Comparison of ENCODE assay signal across 22 cellular contexts in the genomic region with DNA sequence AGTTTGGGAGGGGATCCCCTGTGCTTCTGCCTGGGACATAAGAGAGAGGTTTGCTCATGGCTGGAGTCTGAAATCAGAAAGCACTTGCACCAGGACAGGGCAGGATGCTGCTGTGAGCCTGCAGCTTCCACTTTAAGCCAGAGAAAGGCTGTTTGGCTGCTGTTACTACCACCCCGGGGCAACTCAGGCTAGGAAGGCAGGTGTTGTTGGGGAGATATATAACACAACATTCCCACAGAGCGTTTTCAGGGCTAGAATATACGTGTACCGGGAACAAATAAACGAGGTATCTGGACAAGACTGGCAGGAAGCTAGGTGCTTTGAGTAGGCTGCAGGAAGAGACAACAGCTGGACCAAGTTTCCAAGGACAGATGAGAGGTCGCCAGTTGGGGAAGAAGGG.
DNase-seq lines count a peak whose midpoint lies in the region; ATAC-seq, FAIRE-seq and TF ChIP-seq lines count a peak whose summit lies in the region.
"Had no signal": no experiment of that assay in that cellular context is flagged by ENCODE, and none has a peak within 500 bp of the region (broad histone marks: within the 10 kb centered on the region; RNA-seq: fewer than 3 reads in every experiment).

No MANE protein-coding gene starts in this region.

- no peaks in the 10 kb centered on the region for H3K27me3 ChIP-seq in K562 (ENCODE audit: control insufficient read depth in 2 of 2, insufficient read depth in 2 of 2, low read length in 2 of 2)
- H3K27me3 ChIP-seq in naive thymus-derived CD4-positive, alpha-beta T cell (ENCODE audit: control insufficient read depth in 2 of 2, insufficient read depth in 2 of 2, low read length in 2 of 2), result no peaks in the 10 kb centered on the region
- H3K27me3 ChIP-seq: BLaER1 treated with 17β-estradiol and CSF1 and Interleukin-3, amounts not matched to agents 10 nM and 100 nM had no signal

- no peak for ATAC-seq in K562
- ATAC-seq in HG03108 (IDR thresholded peaks at IDR 0.05; ENCODE audit: unreplicated experiment), result no peak
- no peak for ATAC-seq in naive thymus-derived CD4-positive, alpha-beta T cell
- ATAC-seq: A549; CD8-positive, alpha-beta T cell had no signal

- WGBS in K562 (ENCODE audit: insufficient coverage, low coverage, missing lambda C conversion rate), result 52% methylated on average over 6 of the region's 6 CpGs

- H3K9ac ChIP-seq in K562 (ENCODE audit: insufficient read depth in 1 of 2, low read depth in 2 of 2, low read length in 2 of 2), result no peak overlapping the region
- H3K9ac ChIP-seq: BLaER1 treated with 17β-estradiol and CSF1 and Interleukin-3, amounts not matched to agents 10 nM and 100 nM had no signal

- no peaks in the 10 kb centered on the region for H3K36me3 ChIP-seq in K562 (ENCODE audit: control insufficient read depth, insufficient read depth, low read length)
- H3K36me3 ChIP-seq in naive thymus-derived CD4-positive, alpha-beta T cell (ENCODE audit: control insufficient read depth in 2 of 3, insufficient read depth in 3 of 3, low read length in 3 of 3), result no peaks in the 10 kb centered on the region
- H3K36me3 ChIP-seq: BLaER1 treated with 17β-estradiol and CSF1 and Interleukin-3, amounts not matched to agents 10 nM and 100 nM had no signal

- no peaks in the 10 kb centered on the region for H3K9me3 Mint-ChIP-seq in progenitor cell of endocrine pancreas (ENCODE audit: low read depth)
- H3K9me3 Mint-ChIP-seq in HFFc6, result peaks cover 61% of the 10 kb centered on the region
- peaks cover 0 to 2% (median 0%) of the 10 kb centered on the region in 11 donors for H3K9me3 Mint-ChIP-seq in naive thymus-derived CD4-positive, alpha-beta T cell
- H3K9me3 Mint-ChIP-seq: CD4-positive, alpha-beta T cell; CD8-positive, alpha-beta T cell had no signal

- no peaks in the 10 kb centered on the region for H3K9me1 ChIP-seq in K562 (ENCODE audit: control insufficient read depth, insufficient read depth, low read length)

- intact Hi-C loops in K562 (cut with micrococcal nuclease), result no loop called here
- intact Hi-C loops in naive thymus-derived CD4-positive, alpha-beta T cell (cut with micrococcal nuclease), result no loop called here

- no peak overlapping the region; the same call in 1 of the 2 replicates for H2AFZ ChIP-seq in K562 (ENCODE audit: low read depth, low read length)

- peaks cover 26% of the 10 kb centered on the region for H3K27me3 Mint-ChIP-seq in progenitor cell of endocrine pancreas
- no peaks in the 10 kb centered on the region for H3K27me3 Mint-ChIP-seq in HFFc6 (ENCODE audit: insufficient read depth)
- peaks cover 0 to 12% (median 5%) of the 10 kb centered on the region in 5 donors for H3K27me3 Mint-ChIP-seq in naive thymus-derived CD4-positive, alpha-beta T cell

- H3K4me3 Mint-ChIP-seq in progenitor cell of endocrine pancreas (ENCODE audit: low read depth), result no peak overlapping the region
- H3K4me3 Mint-ChIP-seq in HFFc6, result no peak overlapping the region
- H3K4me3 Mint-ChIP-seq in naive thymus-derived CD4-positive, alpha-beta T cell, result no peak overlapping the region
- H3K4me3 Mint-ChIP-seq: B cell; CD4-positive, alpha-beta T cell; CD8-positive, alpha-beta T cell had no signal

- H3K27ac Mint-ChIP-seq in progenitor cell of endocrine pancreas (peak overlapping the region; percentile 67), HFFc6 (no peak overlapping the region)
- no peak overlapping the region for H3K27ac Mint-ChIP-seq in naive thymus-derived CD4-positive, alpha-beta T cell
- H3K27ac Mint-ChIP-seq: B cell; CD4-positive, alpha-beta T cell; CD8-positive, alpha-beta T cell had no signal

- H3K4me2 ChIP-seq in K562 (ENCODE audit: insufficient read depth, low read length), result peak overlapping the region; percentile 35; the same call in 1 of the 2 replicates
- H3K4me2 ChIP-seq: A549; BLaER1 treated with 17β-estradiol and CSF1 and Interleukin-3, amounts not matched to agents 10 nM and 100 nM had no signal

- H3K27ac ChIP-seq in K562 (ENCODE audit: extremely low read depth, low read depth, low read length), result no peak overlapping the region
- no peak overlapping the region for H3K27ac ChIP-seq in naive thymus-derived CD4-positive, alpha-beta T cell (ENCODE audit: low read depth, low read length)
- H3K27ac ChIP-seq: 22Rv1; A549; BLaER1 treated with 17β-estradiol and CSF1 and Interleukin-3, amounts not matched to agents 10 nM and 100 nM; C4-2B had no signal

- in situ Hi-C loops in K562 (cut with MboI), result no loop called here

- no TSS peak for BruUV-seq in K562 (replicated peaks; lab: Mats Ljungman, UMichigan)

- H3K36me3 Mint-ChIP-seq in progenitor cell of endocrine pancreas (ENCODE audit: insufficient read depth) (no peaks in the 10 kb centered on the region), HFFc6 (ENCODE audit: low read depth) (peaks cover 5% of the 10 kb centered on the region; the same call in 1 of the 2 replicates)
- no peaks in the 10 kb centered on the region for H3K36me3 Mint-ChIP-seq in naive thymus-derived CD4-positive, alpha-beta T cell
- H3K36me3 Mint-ChIP-seq: CD8-positive, alpha-beta T cell had no signal

- POLR2A ChIA-PET in K562 (lab: Yijun Ruan, JAX), result interaction anchor here (0.6 to 1.9 kb wide), 8 partner anchors 10 to 86 kb away, joined by 3 to 7 read pairs (median 4); no protein-coding TSS in a partner anchor
- POLR2A ChIA-PET in naive thymus-derived CD4-positive, alpha-beta T cell (lab: Charles Lee), result no interaction called here

- H3K4me1 ChIP-seq in K562 (replicated peaks in 1 of 2; ENCODE audit: control insufficient read depth in 2 of 2, insufficient read depth in 2 of 2, low read length in 2 of 2), result peaks cover 8 to 46% of the 10 kb centered on the region in 2 experiments; a peak in 4 of 5 replicates
- H3K4me1 ChIP-seq in naive thymus-derived CD4-positive, alpha-beta T cell (ENCODE audit: control insufficient read depth in 2 of 2, insufficient read depth in 2 of 2, low read length in 2 of 2), result no peaks in the 10 kb centered on the region
- H3K4me1 ChIP-seq: A549; BLaER1 treated with 17β-estradiol and CSF1 and Interleukin-3, amounts not matched to agents 10 nM and 100 nM; Caco-2 had no signal

- FAIRE-seq in K562 (lab: Jason Lieb, UNC), result no peak
- FAIRE-seq: A549, D721Med, G401.6, GM12891, GM19239 had no signal

- no peak for TF ChIP-seq CTCF in K562 (IDR thresholded peaks at IDR 0.05 in 2 of 3, conservative IDR thresholded peaks at IDR 0.05 in 1 of 3; ENCODE audit: insufficient read depth in 2 of 3, low read depth in 1 of 3, low read length in 3 of 3)
- TF ChIP-seq CTCF in progenitor cell of endocrine pancreas (IDR thresholded peaks at IDR 0.05; ENCODE audit: unreplicated experiment), result no peak
- no peak for TF ChIP-seq CTCF in HFFc6 (IDR thresholded peaks at IDR 0.05)

- H3K79me2 ChIP-seq in K562 (ENCODE audit: control insufficient read depth, insufficient read depth, low read length), result no peaks in the 10 kb centered on the region

- no peaks in the 10 kb centered on the region for H4K20me1 ChIP-seq in K562 (replicated peaks; ENCODE audit: control insufficient read depth, insufficient read depth, low read length)
- H4K20me1 ChIP-seq: BLaER1 treated with 17β-estradiol and CSF1 and Interleukin-3, amounts not matched to agents 10 nM and 100 nM had no signal

- peaks cover 8% of the 10 kb centered on the region for H3K4me1 Mint-ChIP-seq in progenitor cell of endocrine pancreas (ENCODE audit: low read depth)
- no peaks in the 10 kb centered on the region for H3K4me1 Mint-ChIP-seq in HFFc6 (ENCODE audit: low read depth)
- peaks cover 0 to 6% (median 0%) of the 10 kb centered on the region in 7 donors for H3K4me1 Mint-ChIP-seq in naive thymus-derived CD4-positive, alpha-beta T cell
- H3K4me1 Mint-ChIP-seq: B cell had no signal

- CTCF ChIA-PET in K562 (lab: Yijun Ruan, JAX; ENCODE audit: low intra/inter-chr PET ratio), result no interaction called here
- CTCF ChIA-PET in naive thymus-derived CD4-positive, alpha-beta T cell (lab: Charles Lee), result no interaction called here

- TF ChIP-seq RAD21 in K562 (CRISPR knock-in tag; conservative IDR thresholded peaks at IDR 0.05 in 1 of 2, IDR thresholded peaks at IDR 0.05 in 1 of 2), result no peak

- H3K4me3 ChIP-seq in K562, result no peak overlapping the region
- H3K4me3 ChIP-seq in naive thymus-derived CD4-positive, alpha-beta T cell (ENCODE audit: low read length), result no peak overlapping the region
- H3K4me3 ChIP-seq: A549; BLaER1 treated with 17β-estradiol and CSF1 and Interleukin-3, amounts not matched to agents 10 nM and 100 nM had no signal

- TF ChIP-seq EP300 in K562 (IDR thresholded peaks at IDR 0.05; ENCODE audit: low read length), result no peak

- TF ChIP-seq POLR2A in K562 (conservative IDR thresholded peaks at IDR 0.05), result no peak

- DNase-seq in K562 (ENCODE audit: extremely low read depth in 1 of 4, low spot score in 3 of 4) (no peak), mesenteric fat pad (ENCODE audit: low spot score) (peak; percentile 59), progenitor cell of endocrine pancreas (ENCODE audit: low spot score, unreplicated experiment) (no peak), HFFc6 (no peak)
- DNase-seq in naive thymus-derived CD4-positive, alpha-beta T cell, result no peak
- DNase-seq: AML-193; Caco-2; Calu3; CD4-positive, alpha-beta T cell; CD8-positive, alpha-beta T cell; DMS79 treated with DMSO at 0.1 percent for 48 hours; GF-D8 had no signal

- no peaks in the 10 kb centered on the region for H3K9me3 ChIP-seq in K562 (replicated peaks; ENCODE audit: control insufficient read depth, insufficient read depth, low read depth, low read length)
- H3K9me3 ChIP-seq in naive thymus-derived CD4-positive, alpha-beta T cell (ENCODE audit: control insufficient read depth in 2 of 3, low read length in 3 of 3), result no peaks in the 10 kb centered on the region
- H3K9me3 ChIP-seq: A549; BLaER1 treated with 17β-estradiol and CSF1 and Interleukin-3, amounts not matched to agents 10 nM and 100 nM; Caco-2 had no signal

TF ChIP-seq in K562, 482 proteins besides CTCF, POLR2A, EP300 and RAD21:
- TF ChIP-seq DACH1 (IDR thresholded peaks at IDR 0.05; ENCODE audit: partially characterized antibody) (no peak), STAT5B (CRISPR knock-in tag; IDR thresholded peaks at IDR 0.05) (no peak)
